19 cellular contexts compared by ENCODE assay signal in genomic region chr7:32051128-32051527, GRCh38. TPM values are rescaled to one million over a fixed set of nuclear protein-coding genes. Genes with fewer than 3 reads are reported as not detected.
"Had no signal": no experiment of that assay in that cellular context is flagged by ENCODE, and none has a peak within 500 bp of the region (broad histone marks: within the 10 kb centered on the region; RNA-seq: fewer than 3 reads in every experiment).

No MANE protein-coding gene starts in this region.

- H3K27me3 ChIP-seq: ascending aorta, cardiac muscle cell, colonic mucosa, hepatocyte, spleen, upper lobe of right lung had no signal

- H3K4me2 ChIP-seq: hepatocyte had no signal

- DNase-seq: activated CD4-positive, alpha-beta memory T cell treated with anti-CD3 and anti-CD28 coated beads for 36 hours; activated CD4-positive, alpha-beta T cell treated with anti-CD3 and anti-CD28 coated beads for 1 hour; activated naive CD8-positive, alpha-beta T cell treated with anti-CD3 and anti-CD28 coated beads, Interleukin-2, amount 10 ng/mL, durations not matched to agents 7 days and 5 days; activated T-cell treated with anti-CD3 and anti-CD28 coated beads, Interleukin-2, amount 50 U/mL, for 72 hours; colonic mucosa; effector CD4-positive, alpha-beta T cell; gastrocnemius medialis; lower lobe of right lung; naive thymus-derived CD4-positive, alpha-beta T cell; spleen; stimulated activated CD4-positive, alpha-beta T cell treated with anti-CD3 and anti-CD28 coated beads, Interleukin-1b, Interleukin-23, amount 100 ng/mL, for 48 hours; stimulated activated naive B cell treated with anti-CD40 and anti-IgM and Interleukin-4, amounts not matched to agents 10 μg/mL and 1 μg/mL and 100 μg/mL, for 72 hours; upper lobe of right lung had no signal

- H3K4me1 ChIP-seq: ascending aorta, colonic mucosa, gastrocnemius medialis, lower lobe of right lung, prostate gland, spleen, upper lobe of right lung had no signal

- H3K79me2 ChIP-seq: hepatocyte had no signal

- ATAC-seq: activated T-cell treated with anti-CD3 and anti-CD28 coated beads, Interleukin-2, amount 50 U/mL, for 72 hours; gastrocnemius medialis; lower lobe of right lung; naive thymus-derived CD4-positive, alpha-beta T cell; sciatic nerve; stimulated activated naive B cell treated with anti-CD40 and anti-IgM and Interleukin-4, amounts not matched to agents 10 μg/mL and 1 μg/mL and 100 μg/mL, for 72 hours; upper lobe of right lung had no signal

- H3K36me3 ChIP-seq: ascending aorta, cardiac muscle cell, colonic mucosa, gastrocnemius medialis, lower lobe of right lung, prostate gland, spleen, upper lobe of right lung had no signal

- H3K9me3 ChIP-seq: ascending aorta, colonic mucosa, gastrocnemius medialis, lower lobe of right lung, prostate gland, spleen, upper lobe of right lung had no signal

- H3K27ac ChIP-seq: ascending aorta, cardiac muscle cell, colonic mucosa, gastrocnemius medialis, hepatocyte, lower lobe of right lung, prostate gland, spleen, upper lobe of right lung had no signal

- H3K4me3 ChIP-seq: ascending aorta, cardiac muscle cell, colonic mucosa, gastrocnemius medialis, hepatocyte, lower lobe of right lung, prostate gland, spleen, upper lobe of right lung had no signal

RNA-seq across cellular contexts. Expression of gene PDE1C, which starts 19.1 kb away (rescaled TPM):
- total RNA-seq: activated CD4-positive, alpha-beta memory T cell treated with anti-CD3 and anti-CD28 coated beads for 36 hours; activated naive CD8-positive, alpha-beta T cell treated with anti-CD3 and anti-CD28 coated beads, Interleukin-2, amount 10 ng/mL, durations not matched to agents 7 days and 5 days; activated T-cell treated with anti-CD3 and anti-CD28 coated beads, Interleukin-2, amount 50 U/mL, for 72 hours; mononuclear cell had no signal
- polyA plus RNA-seq: naive thymus-derived CD4-positive, alpha-beta T cell had no signal
